Comparison of ENCODE assay signal across 1 cellular context in genomic region chr2:73262108-73262651, GRCh38.
TF ChIP-seq lines count a peak whose summit lies in the region.

No MANE protein-coding gene starts in this region.

TF ChIP-seq in HepG2, 621 proteins besides CTCF, POLR2A, EP300 and RAD21 (continued from another document and continues in another):
- TF ChIP-seq, protein P1, sequence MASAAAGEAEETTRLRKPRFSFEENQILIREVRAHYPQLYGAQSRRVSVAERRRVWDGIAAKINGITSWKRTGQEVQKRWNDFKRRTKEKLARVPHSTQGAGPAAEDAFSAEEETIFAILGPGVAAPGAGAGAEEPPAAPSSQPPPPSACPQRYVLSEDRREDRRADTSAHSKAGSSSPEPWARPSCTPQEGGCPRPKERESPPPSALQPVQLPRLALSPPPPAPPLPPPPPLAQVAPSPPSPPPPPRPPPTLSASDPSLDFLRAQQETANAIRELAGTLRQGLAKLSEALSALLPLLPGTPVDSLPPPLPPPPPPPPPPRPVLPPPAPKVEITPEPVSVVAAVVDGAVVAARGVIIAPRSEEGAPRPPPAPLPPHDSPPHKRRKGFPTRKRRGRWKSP (CRISPR knock-in tag; IDR thresholded peaks at IDR 0.05), result peak; percentile 63; the same call in 1 of the 2 replicates
- TF ChIP-seq ATF7-NPFF (CRISPR knock-in tag; IDR thresholded peaks at IDR 0.05; ENCODE audit: low read depth) (no peak), ZFP91 (CRISPR knock-in tag; IDR thresholded peaks at IDR 0.05; ENCODE audit: borderline replicate concordance) (peak; percentile 36; the same call in 1 of the 2 replicates), ZNF124 (CRISPR knock-in tag; IDR thresholded peaks at IDR 0.05) (peak; percentile 75; the same call in 1 of the 2 replicates), ZNF180 (CRISPR knock-in tag; IDR thresholded peaks at IDR 0.05; ENCODE audit: borderline replicate concordance, low read depth) (no peak), MED1 (CRISPR knock-in tag; IDR thresholded peaks at IDR 0.05) (peak; percentile 88), ZHX1 (CRISPR knock-in tag; IDR thresholded peaks at IDR 0.05; ENCODE audit: low read depth) (no peak), ZNF143 (CRISPR knock-in tag; IDR thresholded peaks at IDR 0.05) (no peak), SATB2 (CRISPR knock-in tag; IDR thresholded peaks at IDR 0.05) (no peak), MEIS2 (CRISPR knock-in tag; IDR thresholded peaks at IDR 0.05) (0 out of 2 replicates have a peak, but pooled peaks have one; percentile 15), ZNF264 (CRISPR knock-in tag; IDR thresholded peaks at IDR 0.05) (peak; percentile 82; the same call in 1 of the 2 replicates), PHF21A (CRISPR knock-in tag; IDR thresholded peaks at IDR 0.05) (peak; percentile 75), E2F5 (CRISPR knock-in tag; conservative IDR thresholded peaks at IDR 0.05) (no peak), PREB (CRISPR knock-in tag; IDR thresholded peaks at IDR 0.05) (no peak), U2AF2 (IDR thresholded peaks at IDR 0.05; ENCODE audit: low read depth, low read length) (no peak), ZNF12 (CRISPR knock-in tag; IDR thresholded peaks at IDR 0.05) (no peak), RXRA (CRISPR knock-in tag; IDR thresholded peaks at IDR 0.05) (peak; percentile 22; the same call in 1 of the 2 replicates), ZBTB1 (CRISPR knock-in tag; IDR thresholded peaks at IDR 0.05; ENCODE audit: borderline replicate concordance) (no peak), ZBTB3 (CRISPR knock-in tag; IDR thresholded peaks at IDR 0.05; ENCODE audit: borderline replicate concordance, low read depth) (no peak), THAP11 (CRISPR knock-in tag; IDR thresholded peaks at IDR 0.05) (peak; percentile 74), CAMTA2 (CRISPR knock-in tag; IDR thresholded peaks at IDR 0.05; ENCODE audit: borderline replicate concordance) (no peak), SALL2 (CRISPR knock-in tag; IDR thresholded peaks at IDR 0.05) (0 out of 2 replicates have a peak, but pooled peaks have one; percentile 23), ZNF713 (CRISPR knock-in tag; IDR thresholded peaks at IDR 0.05) (no peak), ZNF501 (CRISPR knock-in tag; IDR thresholded peaks at IDR 0.05) (no peak), XBP1 (CRISPR knock-in tag; IDR thresholded peaks at IDR 0.05) (no peak), DNMT3B (CRISPR knock-in tag; conservative IDR thresholded peaks at IDR 0.05) (no peak), ATF1 (CRISPR knock-in tag; IDR thresholded peaks at IDR 0.05) (no peak; the same call in 1 of the 2 replicates), JARID2 (CRISPR knock-in tag; IDR thresholded peaks at IDR 0.05; ENCODE audit: insufficient replicate concordance) (no peak), ZZZ3 (CRISPR knock-in tag; IDR thresholded peaks at IDR 0.05; ENCODE audit: borderline replicate concordance) (no peak), MYNN (CRISPR knock-in tag; IDR thresholded peaks at IDR 0.05; ENCODE audit: low read depth) (no peak), RARG (CRISPR knock-in tag; IDR thresholded peaks at IDR 0.05; ENCODE audit: low read depth) (no peak), WIZ (CRISPR knock-in tag; IDR thresholded peaks at IDR 0.05) (no peak), GTF2F1 (IDR thresholded peaks at IDR 0.05; ENCODE audit: low read length) (no peak)
- TF ChIP-seq, protein P2, sequence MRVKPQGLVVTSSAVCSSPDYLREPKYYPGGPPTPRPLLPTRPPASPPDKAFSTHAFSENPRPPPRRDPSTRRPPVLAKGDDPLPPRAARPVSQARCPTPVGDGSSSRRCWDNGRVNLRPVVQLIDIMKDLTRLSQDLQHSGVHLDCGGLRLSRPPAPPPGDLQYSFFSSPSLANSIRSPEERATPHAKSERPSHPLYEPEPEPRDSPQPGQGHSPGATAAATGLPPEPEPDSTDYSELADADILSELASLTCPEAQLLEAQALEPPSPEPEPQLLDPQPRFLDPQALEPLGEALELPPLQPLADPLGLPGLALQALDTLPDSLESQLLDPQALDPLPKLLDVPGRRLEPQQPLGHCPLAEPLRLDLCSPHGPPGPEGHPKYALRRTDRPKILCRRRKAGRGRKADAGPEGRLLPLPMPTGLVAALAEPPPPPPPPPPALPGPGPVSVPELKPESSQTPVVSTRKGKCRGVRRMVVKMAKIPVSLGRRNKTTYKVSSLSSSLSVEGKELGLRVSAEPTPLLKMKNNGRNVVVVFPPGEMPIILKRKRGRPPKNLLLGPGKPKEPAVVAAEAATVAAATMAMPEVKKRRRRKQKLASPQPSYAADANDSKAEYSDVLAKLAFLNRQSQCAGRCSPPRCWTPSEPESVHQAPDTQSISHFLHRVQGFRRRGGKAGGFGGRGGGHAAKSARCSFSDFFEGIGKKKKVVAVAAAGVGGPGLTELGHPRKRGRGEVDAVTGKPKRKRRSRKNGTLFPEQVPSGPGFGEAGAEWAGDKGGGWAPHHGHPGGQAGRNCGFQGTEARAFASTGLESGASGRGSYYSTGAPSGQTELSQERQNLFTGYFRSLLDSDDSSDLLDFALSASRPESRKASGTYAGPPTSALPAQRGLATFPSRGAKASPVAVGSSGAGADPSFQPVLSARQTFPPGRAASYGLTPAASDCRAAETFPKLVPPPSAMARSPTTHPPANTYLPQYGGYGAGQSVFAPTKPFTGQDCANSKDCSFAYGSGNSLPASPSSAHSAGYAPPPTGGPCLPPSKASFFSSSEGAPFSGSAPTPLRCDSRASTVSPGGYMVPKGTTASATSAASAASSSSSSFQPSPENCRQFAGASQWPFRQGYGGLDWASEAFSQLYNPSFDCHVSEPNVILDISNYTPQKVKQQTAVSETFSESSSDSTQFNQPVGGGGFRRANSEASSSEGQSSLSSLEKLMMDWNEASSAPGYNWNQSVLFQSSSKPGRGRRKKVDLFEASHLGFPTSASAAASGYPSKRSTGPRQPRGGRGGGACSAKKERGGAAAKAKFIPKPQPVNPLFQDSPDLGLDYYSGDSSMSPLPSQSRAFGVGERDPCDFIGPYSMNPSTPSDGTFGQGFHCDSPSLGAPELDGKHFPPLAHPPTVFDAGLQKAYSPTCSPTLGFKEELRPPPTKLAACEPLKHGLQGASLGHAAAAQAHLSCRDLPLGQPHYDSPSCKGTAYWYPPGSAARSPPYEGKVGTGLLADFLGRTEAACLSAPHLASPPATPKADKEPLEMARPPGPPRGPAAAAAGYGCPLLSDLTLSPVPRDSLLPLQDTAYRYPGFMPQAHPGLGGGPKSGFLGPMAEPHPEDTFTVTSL (CRISPR knock-in tag; IDR thresholded peaks at IDR 0.05; ENCODE audit: borderline replicate concordance), result peak; percentile 95
- TF ChIP-seq, protein P3, sequence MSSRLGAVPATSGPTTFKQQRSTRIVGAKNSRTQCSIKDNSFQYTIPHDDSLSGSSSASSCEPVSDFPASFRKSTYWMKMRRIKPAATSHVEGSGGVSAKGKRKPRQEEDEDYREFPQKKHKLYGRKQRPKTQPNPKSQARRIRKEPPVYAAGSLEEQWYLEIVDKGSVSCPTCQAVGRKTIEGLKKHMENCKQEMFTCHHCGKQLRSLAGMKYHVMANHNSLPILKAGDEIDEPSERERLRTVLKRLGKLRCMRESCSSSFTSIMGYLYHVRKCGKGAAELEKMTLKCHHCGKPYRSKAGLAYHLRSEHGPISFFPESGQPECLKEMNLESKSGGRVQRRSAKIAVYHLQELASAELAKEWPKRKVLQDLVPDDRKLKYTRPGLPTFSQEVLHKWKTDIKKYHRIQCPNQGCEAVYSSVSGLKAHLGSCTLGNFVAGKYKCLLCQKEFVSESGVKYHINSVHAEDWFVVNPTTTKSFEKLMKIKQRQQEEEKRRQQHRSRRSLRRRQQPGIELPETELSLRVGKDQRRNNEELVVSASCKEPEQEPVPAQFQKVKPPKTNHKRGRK (CRISPR knock-in tag; IDR thresholded peaks at IDR 0.05), result no peak
- TF ChIP-seq, protein P4, sequence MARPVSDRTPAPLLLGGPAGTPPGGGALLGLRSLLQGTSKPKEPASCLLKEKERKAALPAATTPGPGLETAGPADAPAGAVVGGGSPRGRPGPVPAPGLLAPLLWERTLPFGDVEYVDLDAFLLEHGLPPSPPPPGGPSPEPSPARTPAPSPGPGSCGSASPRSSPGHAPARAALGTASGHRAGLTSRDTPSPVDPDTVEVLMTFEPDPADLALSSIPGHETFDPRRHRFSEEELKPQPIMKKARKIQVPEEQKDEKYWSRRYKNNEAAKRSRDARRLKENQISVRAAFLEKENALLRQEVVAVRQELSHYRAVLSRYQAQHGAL (CRISPR knock-in tag; IDR thresholded peaks at IDR 0.05; ENCODE audit: not compliant biosample characterization), result no peak
- TF ChIP-seq, protein P5, sequence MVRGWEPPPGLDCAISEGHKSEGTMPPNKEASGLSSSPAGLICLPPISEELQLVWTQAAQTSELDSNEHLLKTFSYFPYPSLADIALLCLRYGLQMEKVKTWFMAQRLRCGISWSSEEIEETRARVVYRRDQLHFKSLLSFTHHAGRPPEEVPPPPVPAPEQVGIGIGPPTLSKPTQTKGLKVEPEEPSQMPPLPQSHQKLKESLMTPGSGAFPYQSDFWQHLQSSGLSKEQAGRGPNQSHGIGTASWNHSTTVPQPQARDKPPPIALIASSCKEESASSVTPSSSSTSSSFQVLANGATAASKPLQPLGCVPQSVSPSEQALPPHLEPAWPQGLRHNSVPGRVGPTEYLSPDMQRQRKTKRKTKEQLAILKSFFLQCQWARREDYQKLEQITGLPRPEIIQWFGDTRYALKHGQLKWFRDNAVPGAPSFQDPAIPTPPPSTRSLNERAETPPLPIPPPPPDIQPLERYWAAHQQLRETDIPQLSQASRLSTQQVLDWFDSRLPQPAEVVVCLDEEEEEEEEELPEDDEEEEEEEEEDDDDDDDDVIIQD (CRISPR knock-in tag; IDR thresholded peaks at IDR 0.05; ENCODE audit: low read depth), result peak; percentile 67; the same call in 1 of the 2 replicates
- TF ChIP-seq, protein P6, sequence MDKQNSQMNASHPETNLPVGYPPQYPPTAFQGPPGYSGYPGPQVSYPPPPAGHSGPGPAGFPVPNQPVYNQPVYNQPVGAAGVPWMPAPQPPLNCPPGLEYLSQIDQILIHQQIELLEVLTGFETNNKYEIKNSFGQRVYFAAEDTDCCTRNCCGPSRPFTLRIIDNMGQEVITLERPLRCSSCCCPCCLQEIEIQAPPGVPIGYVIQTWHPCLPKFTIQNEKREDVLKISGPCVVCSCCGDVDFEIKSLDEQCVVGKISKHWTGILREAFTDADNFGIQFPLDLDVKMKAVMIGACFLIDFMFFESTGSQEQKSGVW (CRISPR knock-in tag; IDR thresholded peaks at IDR 0.05; ENCODE audit: borderline replicate concordance), result no peak
- TF ChIP-seq, protein P7, sequence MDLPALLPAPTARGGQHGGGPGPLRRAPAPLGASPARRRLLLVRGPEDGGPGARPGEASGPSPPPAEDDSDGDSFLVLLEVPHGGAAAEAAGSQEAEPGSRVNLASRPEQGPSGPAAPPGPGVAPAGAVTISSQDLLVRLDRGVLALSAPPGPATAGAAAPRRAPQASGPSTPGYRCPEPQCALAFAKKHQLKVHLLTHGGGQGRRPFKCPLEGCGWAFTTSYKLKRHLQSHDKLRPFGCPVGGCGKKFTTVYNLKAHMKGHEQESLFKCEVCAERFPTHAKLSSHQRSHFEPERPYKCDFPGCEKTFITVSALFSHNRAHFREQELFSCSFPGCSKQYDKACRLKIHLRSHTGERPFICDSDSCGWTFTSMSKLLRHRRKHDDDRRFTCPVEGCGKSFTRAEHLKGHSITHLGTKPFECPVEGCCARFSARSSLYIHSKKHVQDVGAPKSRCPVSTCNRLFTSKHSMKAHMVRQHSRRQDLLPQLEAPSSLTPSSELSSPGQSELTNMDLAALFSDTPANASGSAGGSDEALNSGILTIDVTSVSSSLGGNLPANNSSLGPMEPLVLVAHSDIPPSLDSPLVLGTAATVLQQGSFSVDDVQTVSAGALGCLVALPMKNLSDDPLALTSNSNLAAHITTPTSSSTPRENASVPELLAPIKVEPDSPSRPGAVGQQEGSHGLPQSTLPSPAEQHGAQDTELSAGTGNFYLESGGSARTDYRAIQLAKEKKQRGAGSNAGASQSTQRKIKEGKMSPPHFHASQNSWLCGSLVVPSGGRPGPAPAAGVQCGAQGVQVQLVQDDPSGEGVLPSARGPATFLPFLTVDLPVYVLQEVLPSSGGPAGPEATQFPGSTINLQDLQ (CRISPR knock-in tag; IDR thresholded peaks at IDR 0.05), result no peak
